8 cellular contexts compared by ENCODE assay signal in the genomic region with DNA sequence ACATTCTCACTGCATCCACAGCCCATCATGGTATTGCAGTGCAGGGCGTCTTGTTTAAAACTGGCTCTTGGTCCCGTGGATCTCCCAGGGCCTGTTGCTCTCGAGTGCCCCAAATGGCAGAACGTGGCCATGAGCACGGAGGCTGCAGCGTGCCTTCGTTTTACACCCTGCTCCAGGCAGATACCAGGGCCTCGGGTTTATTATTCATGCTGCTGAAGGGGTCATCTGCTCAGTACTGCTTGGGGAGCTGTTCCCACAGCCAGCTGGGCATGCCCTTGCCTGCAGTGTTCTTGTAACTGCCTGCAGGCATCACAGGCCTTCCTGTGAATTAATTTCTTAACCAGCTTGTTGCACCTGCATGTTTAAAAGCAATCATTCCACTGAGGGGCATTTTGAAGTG.
DNase-seq lines count a peak whose midpoint lies in the region; ATAC-seq and TF ChIP-seq lines count a peak whose summit lies in the region.

No MANE protein-coding gene starts in this region.

- H3K4me1 Mint-ChIP-seq in activated CD4-positive, alpha-beta memory T cell treated with anti-CD3 and anti-CD28 coated beads for 36 hours (ENCODE audit: low read depth) = peaks cover 78% of the 10 kb centered on the region

- no peaks in the 10 kb centered on the region for H3K27me3 Mint-ChIP-seq in activated CD4-positive, alpha-beta memory T cell treated with anti-CD3 and anti-CD28 coated beads for 36 hours

- H3K4me1 ChIP-seq in cardiac muscle cell (ENCODE audit: low read depth) (no peaks in the 10 kb centered on the region), right atrium auricular region (peaks cover 0 to 14% of the 10 kb centered on the region in 2 donors), sigmoid colon (peaks cover 0 to 47% (median 40%) of the 10 kb centered on the region in 4 donors)

- H3K4me3 ChIP-seq in cardiac muscle cell (no peak overlapping the region), right atrium auricular region (no peak overlapping the region), sigmoid colon (no peak overlapping the region)

- H3K9me3 Mint-ChIP-seq in activated CD4-positive, alpha-beta memory T cell treated with anti-CD3 and anti-CD28 coated beads for 36 hours = peaks cover 16% of the 10 kb centered on the region

- H3K36me3 Mint-ChIP-seq in activated CD4-positive, alpha-beta memory T cell treated with anti-CD3 and anti-CD28 coated beads for 36 hours = peaks cover 50% of the 10 kb centered on the region

- no peak for TF ChIP-seq POLR2A in sigmoid colon (IDR thresholded peaks at IDR 0.05)

- intact Hi-C loops in activated CD4-positive, alpha-beta memory T cell treated with anti-CD3 and anti-CD28 coated beads for 36 hours (cut with micrococcal nuclease) = no loop called here
- intact Hi-C loops in sigmoid colon (cut with DNase I) = loop anchor here (2.0 to 10.0 kb wide), 3 partner anchors 73 to 435 kb away; partner anchors contain the start of gene NPTX1

- POLR2A ChIA-PET in activated CD4-positive, alpha-beta memory T cell treated with anti-CD3 and anti-CD28 coated beads for 36 hours (lab: Charles Lee) = no interaction called here

- H3K27me3 ChIP-seq in cardiac muscle cell (no peaks in the 10 kb centered on the region), right atrium auricular region (no peaks in the 10 kb centered on the region), sigmoid colon (no peaks in the 10 kb centered on the region)

- H3K9me3 ChIP-seq in cardiac muscle cell (ENCODE audit: low read depth) = no peaks in the 10 kb centered on the region
- H3K9me3 ChIP-seq in right atrium auricular region = no peaks in the 10 kb centered on the region
- H3K9me3 ChIP-seq in sigmoid colon = no peaks in the 10 kb centered on the region

- DNase-seq in cardiac muscle cell (ENCODE audit: low read depth in 1 of 2, low spot score in 1 of 2) (peak; percentile 10 to 25), right atrium auricular region (ENCODE audit: low spot score) (no peak), epithelial cell of prostate (ENCODE audit: low read depth, low spot score) (peak; percentile 94), sigmoid colon (peak; percentile 81), SKM-1 (lab: John Stamatoyannopoulos, UW; ENCODE audit: unreplicated experiment) (no peak), RKO (ENCODE audit: low spot score) (no peak)
- peak; percentile 76 for DNase-seq in activated CD4-positive, alpha-beta memory T cell treated with anti-CD3 and anti-CD28 coated beads for 36 hours

- CTCF ChIA-PET in activated CD4-positive, alpha-beta memory T cell treated with anti-CD3 and anti-CD28 coated beads for 36 hours (lab: Charles Lee) = interaction anchor here (0.6 to 1.5 kb wide), 6 partner anchors 16 to 286 kb away, joined by 3 to 5 read pairs (median 3); no protein-coding TSS in a partner anchor

- H3K4me3 Mint-ChIP-seq in activated CD4-positive, alpha-beta memory T cell treated with anti-CD3 and anti-CD28 coated beads for 36 hours = no peak overlapping the region

- peak overlapping the region; percentile 56 for H3K27ac Mint-ChIP-seq in activated CD4-positive, alpha-beta memory T cell treated with anti-CD3 and anti-CD28 coated beads for 36 hours

- TF ChIP-seq CTCF in cardiac muscle cell (IDR thresholded peaks at IDR 0.05; ENCODE audit: low read depth, low read length) (peak; percentile 39), right atrium auricular region (IDR thresholded peaks at IDR 0.05) (peak in 1 of 2 donors; percentile 31), sigmoid colon (IDR thresholded peaks at IDR 0.05) (peak; percentile 41 to 63 (median 53))

- WGBS in sigmoid colon, 2 donors = 67 to 84% methylated on average over 8 of the region's 8 CpGs

- ATAC-seq in GM18870 (IDR thresholded peaks at IDR 0.05; ENCODE audit: unreplicated experiment) = no peak

- no peaks in the 10 kb centered on the region for H3K36me3 ChIP-seq in cardiac muscle cell
- no peaks in the 10 kb centered on the region for H3K36me3 ChIP-seq in right atrium auricular region
- H3K36me3 ChIP-seq in sigmoid colon = no peaks in the 10 kb centered on the region

- H3K27ac ChIP-seq in cardiac muscle cell (no peak overlapping the region), right atrium auricular region (no peak overlapping the region), epithelial cell of prostate (peak overlapping the region; percentile 40), sigmoid colon (peak overlapping the region in 3 of 4 donors; percentile 10 to 72 (median 62))

- no peak for TF ChIP-seq EP300 in sigmoid colon (IDR thresholded peaks at IDR 0.05)

Comparison
In these comparisons a context has a peak if more than half of its experiments do, and no peak if none do; other contexts are left out.
1. DNase-seq: peak in cardiac muscle cell (2 of 2), activated CD4-positive, alpha-beta memory T cell treated with anti-CD3 and anti-CD28 coated beads for 36 hours (single experiment), epithelial cell of prostate (single experiment) and sigmoid colon (single experiment); none in right atrium auricular region (single experiment), SKM-1 (single experiment) and RKO (single experiment).
2. H3K27ac ChIP-seq: peak in epithelial cell of prostate (single experiment) and sigmoid colon (3 of 4); none in cardiac muscle cell (single experiment) and right atrium auricular region (0 of 2).